27 cellular contexts compared by ENCODE assay signal in genomic region chr4:95409127-95409526, GRCh38.
DNase-seq lines count a peak whose midpoint lies in the region; ATAC-seq, FAIRE-seq and TF ChIP-seq lines count a peak whose summit lies in the region.
"Had no signal": no experiment of that assay in that cellular context is flagged by ENCODE, and none has a peak within 500 bp of the region (broad histone marks: within the 10 kb centered on the region; RNA-seq: fewer than 3 reads in every experiment).

No MANE protein-coding gene starts in this region.

- DNase-seq in HepG2 (ENCODE audit: low spot score) = peak; percentile 15
- no peak for DNase-seq in right lobe of liver
- peak; percentile 2 for DNase-seq in mammary epithelial cell
- peak; percentile 15 for DNase-seq in iris pigment epithelial cell (ENCODE audit: low read depth)
- DNase-seq: activated CD4-positive, alpha-beta T cell treated with anti-CD3 and anti-CD28 coated beads, Interleukin-2, amount 10 ng/mL, durations not matched to agents 7 days and 5 days; BE2C; Calu3; gastrocnemius medialis; kidney; NCI-H1436; NCI-H524 treated with DMSO at 0.1 percent for 48 hours; small intestine; stimulated activated CD4-positive, alpha-beta T cell treated with anti-CD3 and anti-CD28 coated beads, Interleukin-4, amount 100 ng/mL, for 24 hours; stimulated activated naive CD4-positive, alpha-beta T cell treated with Interleukin-2 at 50 U/mL for 16 hours; WERI-Rb-1 had no signal

- H3K4me3 ChIP-seq in HepG2 (replicated peaks in 1 of 3; ENCODE audit: insufficient read depth in 1 of 3, low read depth in 2 of 3, low read length in 3 of 3) = no peak overlapping the region
- H3K4me3 ChIP-seq in right lobe of liver = no peak overlapping the region
- no peak overlapping the region for H3K4me3 ChIP-seq in mammary epithelial cell (replicated peaks in 1 of 3; ENCODE audit: insufficient read depth in 1 of 3, low read depth in 2 of 3, low read length in 3 of 3)
- H3K4me3 ChIP-seq: cardiac muscle cell, gastrocnemius medialis, K562, SK-N-MC, tibial nerve had no signal

- no peaks in the 10 kb centered on the region for H4K20me1 ChIP-seq in HepG2 (ENCODE audit: insufficient read depth, low read length)
- no peaks in the 10 kb centered on the region for H4K20me1 ChIP-seq in mammary epithelial cell (ENCODE audit: insufficient read depth, low read length)

- CTCF ChIA-PET in HepG2 (lab: Yijun Ruan, JAX; ENCODE audit: low intra/inter-chr PET ratio, low total read pairs) = no interaction called here
- CTCF ChIA-PET in mammary epithelial cell (lab: Charles Lee; ENCODE audit: low non-redundant PET) = no interaction called here

- H3K27ac ChIP-seq in HepG2 (ENCODE audit: extremely low read length, insufficient read depth, low read length) (no peak overlapping the region), right lobe of liver (no peak overlapping the region), mammary epithelial cell (ENCODE audit: insufficient read depth, low read depth, low read length) (no peak overlapping the region)
- H3K27ac ChIP-seq: cardiac muscle cell, gastrocnemius medialis, neutrophil, SK-N-MC, tibial nerve, WERI-Rb-1 had no signal

- no peaks in the 10 kb centered on the region for H3K79me2 ChIP-seq in HepG2 (ENCODE audit: insufficient read depth, low read length)
- H3K79me2 ChIP-seq in mammary epithelial cell (ENCODE audit: insufficient read depth, low read length) = no peaks in the 10 kb centered on the region

- dilution Hi-C loops in mammary epithelial cell (cut with HindIII; ENCODE audit: low sequenced_read_pairs) = no loop called here

- H3K9ac ChIP-seq in HepG2 (ENCODE audit: insufficient read depth, low read depth, low read length) (no peak overlapping the region), mammary epithelial cell (ENCODE audit: insufficient read depth, low read length) (no peak overlapping the region)

- intact Hi-C loops in HepG2 (cut with micrococcal nuclease; ENCODE audit: unreplicated experiment) = no loop called here
- intact Hi-C loops in right lobe of liver (cut with DNase I) = no loop called here
- intact Hi-C loops in mammary epithelial cell (cut with micrococcal nuclease) = no loop called here

- no peaks in the 10 kb centered on the region for H3K9me3 ChIP-seq in HepG2 (ENCODE audit: low read length)
- H3K9me3 ChIP-seq in right lobe of liver = no peaks in the 10 kb centered on the region
- no peaks in the 10 kb centered on the region for H3K9me3 ChIP-seq in mammary epithelial cell (replicated peaks; ENCODE audit: insufficient read depth, low read length)
- H3K9me3 ChIP-seq: BE2C, gastrocnemius medialis, neutrophil, tibial nerve had no signal

- BruUV-seq in HepG2 (replicated peaks; lab: Mats Ljungman, UMichigan) (no TSS peak), mammary epithelial cell (replicated peaks; lab: Mats Ljungman, UMichigan) (no TSS peak)

- no peak overlapping the region for H3K4me2 ChIP-seq in HepG2 (ENCODE audit: low read depth, low read length)
- H3K4me2 ChIP-seq in mammary epithelial cell (ENCODE audit: insufficient read depth, low read depth, low read length) = no peak overlapping the region

- H3K4me1 ChIP-seq in HepG2 (ENCODE audit: insufficient read depth, low read length) (no peaks in the 10 kb centered on the region), right lobe of liver (no peaks in the 10 kb centered on the region), mammary epithelial cell (ENCODE audit: insufficient read depth, low read length) (peaks cover 8% of the 10 kb centered on the region)
- H3K4me1 ChIP-seq: gastrocnemius medialis, tibial nerve had no signal

- in situ Hi-C loops in HepG2 (cut with HindIII; ENCODE audit: extremely low pct_ligation_motif_present, low pct_unique_long_range_greater_than_20kb) = no loop called here
- in situ Hi-C loops in mammary epithelial cell (cut with MboI; ENCODE audit: low sequenced_read_pairs in 2 of 2) = no loop called here

- TF ChIP-seq POLR2A in HepG2 (IDR thresholded peaks at IDR 0.05; ENCODE audit: insufficient read depth in 1 of 2, low read depth in 2 of 2, low read length in 2 of 2) = no peak
- no peak for TF ChIP-seq POLR2A in right lobe of liver (IDR thresholded peaks at IDR 0.05)

- no peak for TF ChIP-seq RAD21 in HepG2 (CRISPR knock-in tag; IDR thresholded peaks at IDR 0.05)

- TF ChIP-seq CTCF in HepG2 (CRISPR knock-in tag; IDR thresholded peaks at IDR 0.05) = no peak
- TF ChIP-seq CTCF in right lobe of liver (IDR thresholded peaks at IDR 0.05) = no peak
- TF ChIP-seq CTCF in mammary epithelial cell (conservative IDR thresholded peaks at IDR 0.05 in 1 of 2, IDR thresholded peaks at IDR 0.05 in 1 of 2; ENCODE audit: extremely low read depth in 1 of 2, insufficient read depth in 1 of 2, low read depth in 1 of 2, low read length in 2 of 2) = no peak

- FAIRE-seq in HepG2 (lab: Jason Lieb, UNC) = no peak
- FAIRE-seq: H1, K562, kidney, small intestine had no signal

- POLR2A ChIA-PET in HepG2 (lab: Yijun Ruan, JAX) = no interaction called here

- TF ChIP-seq EP300 in HepG2 (IDR thresholded peaks at IDR 0.05; ENCODE audit: low read depth in 2 of 2, low read length in 2 of 2) (no peak), HepG2 (CRISPR knock-in tag; IDR thresholded peaks at IDR 0.05; ENCODE audit: borderline replicate concordance) (no peak)

- no peaks in the 10 kb centered on the region for H3K27me3 ChIP-seq in HepG2 (ENCODE audit: control insufficient read depth in 1 of 2, insufficient read depth in 2 of 2, low read length in 2 of 2)
- no peaks in the 10 kb centered on the region for H3K27me3 ChIP-seq in right lobe of liver
- no peaks in the 10 kb centered on the region for H3K27me3 ChIP-seq in mammary epithelial cell (ENCODE audit: insufficient read depth, low read length)
- H3K27me3 ChIP-seq: BE2C, cardiac muscle cell, gastrocnemius medialis, neutrophil, tibial nerve had no signal

- H2AFZ ChIP-seq in HepG2 (ENCODE audit: low read length) (no peak overlapping the region), mammary epithelial cell (ENCODE audit: low read depth, low read length) (no peak overlapping the region)

- H3K36me3 ChIP-seq in HepG2 (replicated peaks in 1 of 2; ENCODE audit: control insufficient read depth in 1 of 2, insufficient read depth in 2 of 2, low read length in 2 of 2) (no peaks in the 10 kb centered on the region), right lobe of liver (no peaks in the 10 kb centered on the region), mammary epithelial cell (ENCODE audit: insufficient read depth, low read length) (no peaks in the 10 kb centered on the region)
- H3K36me3 ChIP-seq: cardiac muscle cell, gastrocnemius medialis, neutrophil, tibial nerve, WERI-Rb-1 had no signal

- no peak for ATAC-seq in HepG2
- no peak for ATAC-seq in right lobe of liver
- no peak for ATAC-seq in HG02678 (IDR thresholded peaks at IDR 0.05; ENCODE audit: unreplicated experiment)
- ATAC-seq in HG02970 (IDR thresholded peaks at IDR 0.05; ENCODE audit: low FRiP score, unreplicated experiment) = no peak
- no peak for ATAC-seq in HG03135 (IDR thresholded peaks at IDR 0.05; ENCODE audit: unreplicated experiment)
- ATAC-seq in GM21529 (IDR thresholded peaks at IDR 0.05; ENCODE audit: unreplicated experiment) = no peak
- ATAC-seq: activated naive CD4-positive, alpha-beta T cell treated with anti-CD3 and anti-CD28 coated beads, Interleukin-2, amount 50 U/mL, for 72 hours; activated T-helper 17 cell treated with anti-CD3 and anti-CD28 coated beads, Interleukin-2, amount 50 U/mL, for 72 hours; gastrocnemius medialis; K562 had no signal

TF ChIP-seq in HepG2, 621 proteins besides CTCF, POLR2A, EP300 and RAD21:
- TF ChIP-seq GABPA (IDR thresholded peaks at IDR 0.05; ENCODE audit: low read depth, low read length) (no peak), GABPA (CRISPR knock-in tag; IDR thresholded peaks at IDR 0.05; ENCODE audit: low read depth) (0 out of 2 replicates have a peak, but pooled peaks have one; percentile 29), MTERF4 (CRISPR knock-in tag; IDR thresholded peaks at IDR 0.05) (no peak)

Comparison
In these comparisons a context has a peak if more than half of its experiments do, and no peak if none do; other contexts are left out.
1. DNase-seq: peak in HepG2 (single experiment), mammary epithelial cell (single experiment) and iris pigment epithelial cell (single experiment); none in right lobe of liver (0 of 3).